9 cellular contexts compared by ENCODE assay signal in the genomic region with DNA sequence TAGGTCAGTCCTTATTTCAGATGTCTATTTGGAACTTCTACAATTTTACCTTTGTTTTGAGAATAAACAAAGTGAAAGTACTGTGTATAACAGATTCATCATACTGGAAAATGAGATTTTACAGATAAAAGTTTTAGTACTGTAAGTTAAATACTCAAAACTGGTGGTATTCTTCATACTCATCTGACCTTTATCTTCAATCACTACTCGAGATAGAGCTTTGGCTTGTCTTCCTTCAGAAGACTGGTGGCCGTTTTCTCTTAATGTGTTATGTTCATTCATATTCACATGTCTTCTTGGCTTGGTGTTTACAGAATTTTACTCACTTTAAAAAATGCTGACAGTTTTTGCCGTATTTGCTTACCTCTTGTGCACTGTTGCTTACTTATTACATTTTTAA. TPM values are rescaled to one million over a fixed set of nuclear protein-coding genes. Genes with fewer than 3 reads are reported as not detected.
DNase-seq lines count a peak whose midpoint lies in the region; ATAC-seq and TF ChIP-seq lines count a peak whose summit lies in the region.
"Had no signal": no experiment of that assay in that cellular context is flagged by ENCODE, and none has a peak within 500 bp of the region (broad histone marks: within the 10 kb centered on the region; RNA-seq: fewer than 3 reads in every experiment).

No MANE protein-coding gene starts in this region.

- H3K4me3 ChIP-seq in GM12865 (ENCODE audit: low read depth, low read length) (peak overlapping the region; percentile 66), NT2/D1 (ENCODE audit: insufficient read length, low read depth) (peak overlapping the region; percentile 83)

- ATAC-seq in effector memory CD8-positive, alpha-beta T cell (replicated peaks): no peak
- no peak for ATAC-seq in GM21515 (IDR thresholded peaks at IDR 0.05; ENCODE audit: unreplicated experiment)

- H3K4me1 Mint-ChIP-seq in effector memory CD8-positive, alpha-beta T cell (ENCODE audit: low read depth in 2 of 2): peaks cover 32 to 44% of the 10 kb centered on the region in 2 donors
- H3K4me1 Mint-ChIP-seq in progenitor cell of endocrine pancreas (ENCODE audit: low read depth): peaks cover 46% of the 10 kb centered on the region

- H3K27ac Mint-ChIP-seq in effector memory CD8-positive, alpha-beta T cell: peak overlapping the region; percentile 89 to 94
- peak overlapping the region; percentile 98 for H3K27ac Mint-ChIP-seq in progenitor cell of endocrine pancreas

- DNase-seq in GM12865 (ENCODE audit: low read depth) (no peak), NT2/D1 (ENCODE audit: low read depth, low spot score) (no peak), progenitor cell of endocrine pancreas (ENCODE audit: low spot score, unreplicated experiment) (no peak), NCI-H187 (lab: John Stamatoyannopoulos, UW) (no peak), NCI-H524 treated with DMSO at 0.1 percent for 48 hours (lab: John Stamatoyannopoulos, UW) (no peak), kidney glomerular epithelial cell (lab: John Stamatoyannopoulos, UW) (no peak)
- DNase-seq in effector memory CD8-positive, alpha-beta T cell: no peak
- DNase-seq: NCI-H2081 treated with DMSO at 0.1 percent for 48 hours had no signal

- no peaks in the 10 kb centered on the region for H3K9me3 Mint-ChIP-seq in effector memory CD8-positive, alpha-beta T cell
- no peaks in the 10 kb centered on the region for H3K9me3 Mint-ChIP-seq in progenitor cell of endocrine pancreas (ENCODE audit: low read depth)

- TF ChIP-seq CTCF in GM12865 (IDR thresholded peaks at IDR 0.05; ENCODE audit: insufficient read depth, low read depth, low read length, missing control alignments) (no peak), progenitor cell of endocrine pancreas (IDR thresholded peaks at IDR 0.05; ENCODE audit: unreplicated experiment) (no peak)

- no peaks in the 10 kb centered on the region for H3K4me1 ChIP-seq in NT2/D1 (ENCODE audit: insufficient read depth, insufficient read length)

- H3K9me3 ChIP-seq in NT2/D1 (ENCODE audit: insufficient read depth, low read length): no peaks in the 10 kb centered on the region; the same call in 1 of the 2 replicates

- H3K27me3 ChIP-seq in NT2/D1 (ENCODE audit: insufficient read depth, insufficient read length): no peaks in the 10 kb centered on the region

- H3K4me3 Mint-ChIP-seq in effector memory CD8-positive, alpha-beta T cell: peak overlapping the region; percentile 86 to 98
- peak overlapping the region; percentile 98 for H3K4me3 Mint-ChIP-seq in progenitor cell of endocrine pancreas (ENCODE audit: low read depth)

- no peaks in the 10 kb centered on the region for H3K27me3 Mint-ChIP-seq in effector memory CD8-positive, alpha-beta T cell
- H3K27me3 Mint-ChIP-seq in progenitor cell of endocrine pancreas: no peaks in the 10 kb centered on the region

- no peak overlapping the region for H3K9ac ChIP-seq in NT2/D1 (ENCODE audit: insufficient read length, low read depth)

- peaks cover 10% of the 10 kb centered on the region for H3K36me3 ChIP-seq in NT2/D1 (ENCODE audit: insufficient read depth, insufficient read length, low read length)

- peaks cover 5% of the 10 kb centered on the region for H3K36me3 Mint-ChIP-seq in effector memory CD8-positive, alpha-beta T cell (ENCODE audit: insufficient read depth)
- H3K36me3 Mint-ChIP-seq in progenitor cell of endocrine pancreas (ENCODE audit: insufficient read depth): no peaks in the 10 kb centered on the region

RNA-seq across cellular contexts. Expression of a gene that starts 2.1 kb away (rescaled TPM):
- total RNA-seq in progenitor cell of endocrine pancreas: 29.7 and 33.0 TPM in 2 replicates
